Comparison of ENCODE assay signal across 12 cellular contexts in genomic region chr6:82072113-82072512, GRCh38.
DNase-seq lines count a peak whose midpoint lies in the region; ATAC-seq, FAIRE-seq and TF ChIP-seq lines count a peak whose summit lies in the region.
"Had no signal": no experiment of that assay in that cellular context is flagged by ENCODE, and none has a peak within 500 bp of the region (broad histone marks: within the 10 kb centered on the region; RNA-seq: fewer than 3 reads in every experiment).

No MANE protein-coding gene starts in this region.

- FAIRE-seq in GM12892 (lab: Jason Lieb, UNC), result no peak

- H3K4me1 ChIP-seq in Loucy (ENCODE audit: insufficient read depth, low read length, poor library complexity, severe bottlenecking) (peaks cover 4% of the 10 kb centered on the region), thyroid gland (no peaks in the 10 kb centered on the region)

- H3K9me3 Mint-ChIP-seq in dendritic cell treated with granulocyte-macrophage colony-stimulating factor and Interleukin-4, amounts not matched to agents 40 ng/mL and 50 ng/mL, for 4 days, result no peaks in the 10 kb centered on the region
- H3K9me3 Mint-ChIP-seq: naive thymus-derived CD4-positive, alpha-beta T cell had no signal

- H3K4me2 ChIP-seq in Loucy (ENCODE audit: low read depth, low read length, poor library complexity, severe bottlenecking), result no peak overlapping the region

- H3K27ac Mint-ChIP-seq in dendritic cell treated with granulocyte-macrophage colony-stimulating factor and Interleukin-4, amounts not matched to agents 40 ng/mL and 50 ng/mL, for 4 days, result peak overlapping the region; percentile 59
- H3K27ac Mint-ChIP-seq: naive thymus-derived CD4-positive, alpha-beta T cell had no signal

- intact Hi-C loops in dendritic cell treated with granulocyte-macrophage colony-stimulating factor and Interleukin-4, amounts not matched to agents 40 ng/mL and 50 ng/mL, for 4 days (cut with micrococcal nuclease), result no loop called here
- intact Hi-C loops in thyroid gland (cut with DNase I), result no loop called here

- H3K9me3 ChIP-seq in Loucy (ENCODE audit: insufficient read depth, low read depth, low read length) (no peaks in the 10 kb centered on the region), thyroid gland (no peaks in the 10 kb centered on the region)
- H3K9me3 ChIP-seq: tibial artery had no signal

- peaks cover 15% of the 10 kb centered on the region for H3K4me1 Mint-ChIP-seq in dendritic cell treated with granulocyte-macrophage colony-stimulating factor and Interleukin-4, amounts not matched to agents 40 ng/mL and 50 ng/mL, for 4 days (ENCODE audit: low read depth)
- H3K4me1 Mint-ChIP-seq: naive thymus-derived CD4-positive, alpha-beta T cell had no signal

- no peaks in the 10 kb centered on the region for H3K27me3 ChIP-seq in Loucy (ENCODE audit: insufficient read depth, low read length, poor library complexity, severe bottlenecking)
- no peaks in the 10 kb centered on the region for H3K27me3 ChIP-seq in thyroid gland
- H3K27me3 ChIP-seq: tibial artery had no signal

- WGBS in thyroid gland, 2 donors, result 41 to 53% methylated on average over 1 of the region's 1 CpG

- no peak overlapping the region for H3K4me3 ChIP-seq in Loucy (ENCODE audit: low read length, poor library complexity, severe bottlenecking)
- no peak overlapping the region for H3K4me3 ChIP-seq in thyroid gland (replicated peaks in 1 of 3)
- H3K4me3 ChIP-seq: tibial artery had no signal

- H3K36me3 ChIP-seq in Loucy (ENCODE audit: insufficient read depth, low read length) (no peaks in the 10 kb centered on the region), thyroid gland (no peaks in the 10 kb centered on the region)
- H3K36me3 ChIP-seq: tibial artery had no signal

- H2AFZ ChIP-seq in Loucy (ENCODE audit: low read length), result 0 out of 2 replicates have a peak overlapping the region, but pooled peaks have one; percentile 23

- no peaks in the 10 kb centered on the region for H3K36me3 Mint-ChIP-seq in dendritic cell treated with granulocyte-macrophage colony-stimulating factor and Interleukin-4, amounts not matched to agents 40 ng/mL and 50 ng/mL, for 4 days (ENCODE audit: low read depth)
- H3K36me3 Mint-ChIP-seq: naive thymus-derived CD4-positive, alpha-beta T cell had no signal

- TF ChIP-seq POLR2A in GM12892 (IDR thresholded peaks at IDR 0.05; ENCODE audit: low read depth, low read length) (no peak), thyroid gland (IDR thresholded peaks at IDR 0.05) (no peak)

- no peaks in the 10 kb centered on the region for H3F3A ChIP-seq in Loucy (ENCODE audit: low read depth)

- no peaks in the 10 kb centered on the region for H4K20me1 ChIP-seq in Loucy (ENCODE audit: insufficient read depth, low read length, poor library complexity, severe bottlenecking)

- TF ChIP-seq CTCF in 22Rv1 (IDR thresholded peaks at IDR 0.05) (no peak), Loucy (conservative IDR thresholded peaks at IDR 0.05; ENCODE audit: low read length) (no peak), thyroid gland (IDR thresholded peaks at IDR 0.05) (no peak)

- ATAC-seq in GM18907 (IDR thresholded peaks at IDR 0.05; ENCODE audit: unreplicated experiment), result no peak
- ATAC-seq: naive thymus-derived CD4-positive, alpha-beta T cell had no signal

- H3K27ac ChIP-seq in 22Rv1 (peak overlapping the region; percentile 72), thyroid gland (no peak overlapping the region)
- H3K27ac ChIP-seq: tibial artery had no signal

- H3K9me2 ChIP-seq in Loucy (replicated peaks; ENCODE audit: low read depth, low read length), result no peaks in the 10 kb centered on the region

- no peaks in the 10 kb centered on the region for H3K79me2 ChIP-seq in Loucy (ENCODE audit: insufficient read depth, low read length)

- no peak overlapping the region for H3K9ac ChIP-seq in Loucy (ENCODE audit: low read depth, low read length, poor library complexity, severe bottlenecking)

- peak; percentile 63 for DNase-seq in NCI-H345 treated with DMSO at 0.1 percent for 48 hours (lab: John Stamatoyannopoulos, UW; ENCODE audit: unreplicated experiment)
- no peak for DNase-seq in GM12892 (ENCODE audit: insufficient read length)
- DNase-seq in activated CD4-positive, CD25-positive, alpha-beta regulatory T cell (lab: John Stamatoyannopoulos, UW), result no peak
- no peak for DNase-seq in thyroid gland
- DNase-seq: activated effector memory CD4-positive, alpha-beta T cell treated with Interleukin-2 at 50 U/mL for 16 hours; cerebellar nuclear complex; naive thymus-derived CD4-positive, alpha-beta T cell; tibial artery had no signal

- no peaks in the 10 kb centered on the region for H3K27me3 Mint-ChIP-seq in dendritic cell treated with granulocyte-macrophage colony-stimulating factor and Interleukin-4, amounts not matched to agents 40 ng/mL and 50 ng/mL, for 4 days

- H3K4me3 Mint-ChIP-seq in dendritic cell treated with granulocyte-macrophage colony-stimulating factor and Interleukin-4, amounts not matched to agents 40 ng/mL and 50 ng/mL, for 4 days, result no peak overlapping the region
- H3K4me3 Mint-ChIP-seq: naive thymus-derived CD4-positive, alpha-beta T cell had no signal
